ENCODE assay signal across 16 cellular contexts in the genomic region with DNA sequence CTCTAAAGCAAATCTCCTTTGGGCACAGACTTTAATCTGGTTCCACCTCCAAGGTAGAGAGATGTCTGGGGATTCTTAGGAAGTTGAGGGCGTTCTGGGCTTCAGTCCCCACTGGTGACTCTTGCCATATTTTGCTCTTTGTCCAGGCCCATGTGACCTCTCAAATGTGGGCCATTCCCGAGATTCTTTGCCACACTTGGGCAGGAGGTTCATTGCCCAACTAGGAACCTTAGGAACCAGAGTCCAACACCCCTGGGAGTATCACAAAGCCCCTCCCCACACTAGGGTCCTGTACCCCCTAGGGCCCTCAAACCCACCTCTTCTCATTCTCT. TPM values are rescaled to one million over a fixed set of nuclear protein-coding genes. Genes with fewer than 3 reads are reported as not detected.
"Had no signal": no experiment of that assay in that cellular context is flagged by ENCODE, and none has a peak within 500 bp of the region (broad histone marks: within the 10 kb centered on the region; RNA-seq: fewer than 3 reads in every experiment).

No MANE protein-coding gene starts in this region.

- H3K4me3 ChIP-seq: colonic mucosa, hepatocyte, left ventricle myocardium inferior, right atrium auricular region, upper lobe of right lung had no signal

- H3K27me3 ChIP-seq: hepatocyte, right atrium auricular region, upper lobe of right lung had no signal

- H3K36me3 ChIP-seq: colonic mucosa, left ventricle myocardium inferior, right atrium auricular region, upper lobe of right lung had no signal

- H3K27ac Mint-ChIP-seq: activated CD4-positive, alpha-beta T cell treated with anti-CD3 and anti-CD28 coated beads, Interleukin-2, amount 10 ng/mL, durations not matched to agents 24 days and 14 days; activated CD8-positive, alpha-beta T cell treated with anti-CD3 and anti-CD28 coated beads, Interleukin-2, amount 10 ng/mL, durations not matched to agents 7 days and 5 days; activated naive CD4-positive, alpha-beta T cell treated with anti-CD3 and anti-CD28 coated beads, Interleukin-2, amount 50 U/mL, for 72 hours; memory B cell; T-helper 2 cell treated with Interferon-gamma antibody and Interleukin-4, amounts not matched to agents 5 μg/mL and 100 μg/mL, for 36 hours had no signal

- H3K4me1 ChIP-seq: colonic mucosa, left ventricle myocardium inferior, upper lobe of right lung had no signal

- H3K9me3 ChIP-seq: colonic mucosa, left ventricle myocardium inferior, right atrium auricular region, upper lobe of right lung had no signal

- H3K4me3 Mint-ChIP-seq: activated CD4-positive, alpha-beta T cell treated with anti-CD3 and anti-CD28 coated beads, Interleukin-2, amount 10 ng/mL, durations not matched to agents 24 days and 14 days; activated CD8-positive, alpha-beta T cell treated with anti-CD3 and anti-CD28 coated beads, Interleukin-2, amount 10 ng/mL, durations not matched to agents 7 days and 5 days; memory B cell; naive thymus-derived CD8-positive, alpha-beta T cell; T-helper 2 cell treated with Interferon-gamma antibody and Interleukin-4, amounts not matched to agents 5 μg/mL and 100 μg/mL, for 36 hours had no signal

- H2AFZ ChIP-seq: hepatocyte had no signal

- H3K36me3 Mint-ChIP-seq: activated naive CD4-positive, alpha-beta T cell treated with anti-CD3 and anti-CD28 coated beads, Interleukin-2, amount 50 U/mL, for 72 hours; memory B cell had no signal

- H3K79me2 ChIP-seq: hepatocyte had no signal

- H3K27ac ChIP-seq: colonic mucosa, hepatocyte, left ventricle myocardium inferior, right atrium auricular region, upper lobe of right lung had no signal

- H3K4me1 Mint-ChIP-seq: memory B cell had no signal

- H3K9me3 Mint-ChIP-seq: activated CD4-positive, alpha-beta T cell treated with anti-CD3 and anti-CD28 coated beads, Interleukin-2, amount 10 ng/mL, durations not matched to agents 24 days and 14 days; activated naive CD4-positive, alpha-beta T cell treated with anti-CD3 and anti-CD28 coated beads, Interleukin-2, amount 50 U/mL, for 72 hours; memory B cell; naive thymus-derived CD8-positive, alpha-beta T cell; T-helper 2 cell treated with Interferon-gamma antibody and Interleukin-4, amounts not matched to agents 5 μg/mL and 100 μg/mL, for 36 hours had no signal

- H3K4me2 ChIP-seq: hepatocyte had no signal

RNA-seq across cellular contexts. Expression of gene KRT14, which starts 6.5 kb away (rescaled TPM):
- total RNA-seq: activated CD4-positive, alpha-beta T cell treated with anti-CD3 and anti-CD28 coated beads, Interleukin-2, amount 10 ng/mL, durations not matched to agents 24 days and 14 days; activated CD8-positive, alpha-beta T cell treated with anti-CD3 and anti-CD28 coated beads, Interleukin-2, amount 10 ng/mL, durations not matched to agents 7 days and 5 days; activated naive CD4-positive, alpha-beta T cell treated with anti-CD3 and anti-CD28 coated beads, Interleukin-2, amount 50 U/mL, for 72 hours; colonic mucosa; left ventricle myocardium inferior; naive thymus-derived CD8-positive, alpha-beta T cell; upper lobe of right lung had no signal
- polyA plus RNA-seq: naive thymus-derived CD8-positive, alpha-beta T cell had no signal

RNA-seq across cellular contexts. Expression of gene KRT9, which starts 8.4 kb away (rescaled TPM):
- total RNA-seq: activated CD4-positive, alpha-beta T cell treated with anti-CD3 and anti-CD28 coated beads, Interleukin-2, amount 10 ng/mL, durations not matched to agents 24 days and 14 days; activated CD8-positive, alpha-beta T cell treated with anti-CD3 and anti-CD28 coated beads, Interleukin-2, amount 10 ng/mL, durations not matched to agents 7 days and 5 days; activated naive CD4-positive, alpha-beta T cell treated with anti-CD3 and anti-CD28 coated beads, Interleukin-2, amount 50 U/mL, for 72 hours; colonic mucosa; hepatocyte; left ventricle myocardium inferior; mucosa of gallbladder; naive thymus-derived CD8-positive, alpha-beta T cell; occipital lobe; posterior vena cava; right atrium auricular region; skeletal muscle tissue; temporal lobe; upper lobe of right lung had no signal
- polyA plus RNA-seq: hepatocyte; naive thymus-derived CD8-positive, alpha-beta T cell had no signal

RNA-seq across cellular contexts. Expression of gene KRT16, which starts 32.4 kb away (rescaled TPM):
- total RNA-seq: activated CD4-positive, alpha-beta T cell treated with anti-CD3 and anti-CD28 coated beads, Interleukin-2, amount 10 ng/mL, durations not matched to agents 24 days and 14 days; activated CD8-positive, alpha-beta T cell treated with anti-CD3 and anti-CD28 coated beads, Interleukin-2, amount 10 ng/mL, durations not matched to agents 7 days and 5 days; activated naive CD4-positive, alpha-beta T cell treated with anti-CD3 and anti-CD28 coated beads, Interleukin-2, amount 50 U/mL, for 72 hours; colonic mucosa; left ventricle myocardium inferior; mucosa of gallbladder; naive thymus-derived CD8-positive, alpha-beta T cell; occipital lobe; posterior vena cava; upper lobe of right lung had no signal
- polyA plus RNA-seq: naive thymus-derived CD8-positive, alpha-beta T cell had no signal

RNA-seq across cellular contexts. Expression of gene KRT17, which starts 44.2 kb away (rescaled TPM):
- total RNA-seq: activated CD4-positive, alpha-beta T cell treated with anti-CD3 and anti-CD28 coated beads, Interleukin-2, amount 10 ng/mL, durations not matched to agents 24 days and 14 days; activated CD8-positive, alpha-beta T cell treated with anti-CD3 and anti-CD28 coated beads, Interleukin-2, amount 10 ng/mL, durations not matched to agents 7 days and 5 days; left ventricle myocardium inferior; mucosa of gallbladder; naive thymus-derived CD8-positive, alpha-beta T cell; right atrium auricular region had no signal
- polyA plus RNA-seq: naive thymus-derived CD8-positive, alpha-beta T cell had no signal

RNA-seq across cellular contexts. Expression of gene KRT19, which starts 52.1 kb away (rescaled TPM):
- total RNA-seq: activated CD4-positive, alpha-beta T cell treated with anti-CD3 and anti-CD28 coated beads, Interleukin-2, amount 10 ng/mL, durations not matched to agents 24 days and 14 days; activated CD8-positive, alpha-beta T cell treated with anti-CD3 and anti-CD28 coated beads, Interleukin-2, amount 10 ng/mL, durations not matched to agents 7 days and 5 days; activated naive CD4-positive, alpha-beta T cell treated with anti-CD3 and anti-CD28 coated beads, Interleukin-2, amount 50 U/mL, for 72 hours; naive thymus-derived CD8-positive, alpha-beta T cell; skeletal muscle tissue had no signal
- polyA plus RNA-seq: naive thymus-derived CD8-positive, alpha-beta T cell had no signal
